ENCODE assay signal across 8 cellular contexts in the genomic region with DNA sequence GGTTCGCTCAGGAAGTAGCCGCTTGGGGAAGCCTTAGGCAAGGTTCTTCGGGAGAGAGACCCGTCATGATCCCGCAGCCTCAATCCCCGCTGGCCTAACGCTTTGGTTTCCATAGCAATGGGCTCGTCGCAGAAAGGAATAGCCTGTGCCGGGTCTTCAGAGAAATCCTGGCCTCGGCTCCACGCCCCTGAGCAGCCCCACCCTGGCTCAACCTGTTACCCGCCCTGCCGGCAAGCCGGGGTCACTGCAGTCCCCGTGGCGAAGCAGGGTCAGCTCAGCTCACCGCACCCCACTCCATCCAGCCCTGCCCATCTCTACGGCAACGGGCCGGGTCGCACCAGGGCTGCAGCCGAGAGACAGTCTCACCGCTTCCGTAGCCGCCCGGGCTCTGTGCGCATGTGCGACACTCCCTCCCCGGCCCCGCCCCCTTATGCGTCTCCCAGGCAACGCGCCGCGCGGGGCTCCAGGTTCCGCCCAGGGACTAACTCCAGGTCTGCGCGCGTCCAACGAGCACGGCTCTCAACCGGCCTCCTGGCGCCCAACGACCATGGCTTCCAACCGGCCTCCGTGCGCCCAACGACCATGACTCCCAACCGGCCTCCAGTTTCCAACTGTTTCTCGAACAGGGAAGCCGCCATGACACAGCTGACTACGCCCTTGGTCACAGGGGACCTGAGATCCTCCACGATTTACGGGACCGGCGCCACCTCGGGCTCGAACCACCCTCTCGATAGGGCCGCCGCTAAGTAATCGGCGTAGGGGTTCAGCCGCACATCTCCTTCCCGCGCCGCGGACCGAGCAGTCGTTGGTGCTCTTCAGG. TPM values are rescaled to one million over a fixed set of nuclear protein-coding genes. Genes with fewer than 3 reads are reported as not detected.
DNase-seq lines count a peak whose midpoint lies in the region; ATAC-seq, FAIRE-seq and TF ChIP-seq lines count a peak whose summit lies in the region.

A gene (minus strand): TSS at position 390 of the 820 bp plus-strand sequence. CDS start 3,872 bp downstream, outside the sequence.

- H3K27ac ChIP-seq in brain microvascular endothelial cell = peak within 1 kb of the TSS; percentile 6
- H3K27ac ChIP-seq in iPS DF 6.9 (ENCODE audit: low read length) = no peak within 1 kb of the TSS
- peak within 1 kb of the TSS; percentile 37 to 68 (median 52) for H3K27ac ChIP-seq in gastrocnemius medialis

- no CpG with 5 or more reads among the region's 72 CpGs for WGBS in iPS DF 6.9 (ENCODE audit: insufficient coverage, insufficient read length)

- peak within 1 kb of the TSS; percentile 83 for H3K4me3 ChIP-seq in brain microvascular endothelial cell (ENCODE audit: low read depth, low read length)
- peak within 1 kb of the TSS; percentile 68; the same call in 1 of the 2 replicates for H3K4me3 ChIP-seq in iPS DF 6.9 (ENCODE audit: low read length)
- peak within 1 kb of the TSS; percentile 64 to 94 (median 84) for H3K4me3 ChIP-seq in gastrocnemius medialis

- peak; percentile 16 to 33 for TF ChIP-seq POLR2A in gastrocnemius medialis (IDR thresholded peaks at IDR 0.05)

- H3K9me3 ChIP-seq in iPS DF 6.9 (ENCODE audit: control insufficient read depth, insufficient read depth, low read length) = no peaks in the 10 kb centered on the region
- H3K9me3 ChIP-seq in gastrocnemius medialis = no peaks in the 10 kb centered on the region

- intact Hi-C loops in gastrocnemius medialis (cut with DNase I; ENCODE audit: low total_unique reads) = loop anchor here (1.0 to 5.0 kb wide), 4 partner anchors 28 to 75 kb away; a partner anchor contains a TSS

- ATAC-seq in GM18519 (IDR thresholded peaks at IDR 0.05; ENCODE audit: low FRiP score, unreplicated experiment) (peak; percentile 62), HG03060 (IDR thresholded peaks at IDR 0.05; ENCODE audit: low read depth, unreplicated experiment) (peak; percentile 73), gastrocnemius medialis (peak; percentile 97)

- FAIRE-seq in A204.1 (lab: Jason Lieb, UNC) = peak; percentile 25

- H3K27me3 ChIP-seq in brain microvascular endothelial cell (replicated peaks) (no peaks in the 10 kb centered on the region), iPS DF 6.9 (ENCODE audit: control insufficient read depth, insufficient read depth, low read length) (no peaks in the 10 kb centered on the region; the same call in 1 of the 2 replicates), gastrocnemius medialis (no peaks in the 10 kb centered on the region)

- peaks cover 7% of the 10 kb centered on the region for H3K36me3 ChIP-seq in brain microvascular endothelial cell (replicated peaks)
- H3K36me3 ChIP-seq in iPS DF 6.9 (ENCODE audit: control insufficient read depth, insufficient read depth, low read length) = 0 out of 2 replicates have a peak, but pooled peaks cover 2% of the 10 kb centered on the region
- H3K36me3 ChIP-seq in gastrocnemius medialis = no peaks in the 10 kb centered on the region

- no peaks in the 10 kb centered on the region for H3K4me1 ChIP-seq in iPS DF 6.9 (ENCODE audit: control insufficient read depth, insufficient read depth, low read length)
- H3K4me1 ChIP-seq in gastrocnemius medialis = peaks cover 10 to 11% of the 10 kb centered on the region in 2 donors

- peak; percentile 54 for TF ChIP-seq CTCF in brain microvascular endothelial cell (IDR thresholded peaks at IDR 0.05; ENCODE audit: low read depth, low read length, missing control alignments)
- TF ChIP-seq CTCF in gastrocnemius medialis (IDR thresholded peaks at IDR 0.05 in 4 of 5, conservative IDR thresholded peaks at IDR 0.05 in 1 of 5) = peak; percentile 6 to 57 (median 37)

- in situ Hi-C loops in brain microvascular endothelial cell (cut with HindIII; ENCODE audit: low pct_ligation_motif_present, low sequenced_read_pairs) (no loop called here), gastrocnemius medialis (cut with MboI; ENCODE audit: low sequenced_read_pairs in 4 of 4) (no loop called here)

- DNase-seq in NCI-H2107 treated with DMSO at 0.1 percent for 48 hours (lab: John Stamatoyannopoulos, UW; ENCODE audit: unreplicated experiment) (peak; percentile 33), UCSD-AML1 (lab: John Stamatoyannopoulos, UW; ENCODE audit: unreplicated experiment) (peak; percentile 91), brain microvascular endothelial cell (peak; percentile 86), iPS DF 6.9 (ENCODE audit: low read depth, low spot score) (peak; percentile 89), gastrocnemius medialis (peak; percentile 85 to 88)

RNA-seq across cellular contexts. Expression of the gene that starts here (rescaled TPM):
- 1 to 10 TPM in 3 of 4 donors, under 1 TPM in 1; 0.82 to 4.3 (median 2.0) TPM for total RNA-seq in gastrocnemius medialis

Comparison
In these comparisons a context has a peak if more than half of its experiments do, and no peak if none do; other contexts are left out.
1. DNase-seq: peak in every context shown above with its lines; median percentile 91 in UCSD-AML1; 89 in iPS DF 6.9; 86 in gastrocnemius medialis; 86 in brain microvascular endothelial cell; 33 in NCI-H2107 treated with DMSO at 0.1 percent for 48 hours.